ENCODE assay signal across 8 cellular contexts in genomic region chr13:28494861-28495585, GRCh38. TPM values are rescaled to one million over a fixed set of nuclear protein-coding genes. Genes with fewer than 3 reads are reported as not detected.
A peak's percentile ranks its signal among the peaks of the same experiment; 100 is the strongest.
DNase-seq lines count a peak whose midpoint lies in the region; ATAC-seq and TF ChIP-seq lines count a peak whose summit lies in the region.

A gene with protein sequence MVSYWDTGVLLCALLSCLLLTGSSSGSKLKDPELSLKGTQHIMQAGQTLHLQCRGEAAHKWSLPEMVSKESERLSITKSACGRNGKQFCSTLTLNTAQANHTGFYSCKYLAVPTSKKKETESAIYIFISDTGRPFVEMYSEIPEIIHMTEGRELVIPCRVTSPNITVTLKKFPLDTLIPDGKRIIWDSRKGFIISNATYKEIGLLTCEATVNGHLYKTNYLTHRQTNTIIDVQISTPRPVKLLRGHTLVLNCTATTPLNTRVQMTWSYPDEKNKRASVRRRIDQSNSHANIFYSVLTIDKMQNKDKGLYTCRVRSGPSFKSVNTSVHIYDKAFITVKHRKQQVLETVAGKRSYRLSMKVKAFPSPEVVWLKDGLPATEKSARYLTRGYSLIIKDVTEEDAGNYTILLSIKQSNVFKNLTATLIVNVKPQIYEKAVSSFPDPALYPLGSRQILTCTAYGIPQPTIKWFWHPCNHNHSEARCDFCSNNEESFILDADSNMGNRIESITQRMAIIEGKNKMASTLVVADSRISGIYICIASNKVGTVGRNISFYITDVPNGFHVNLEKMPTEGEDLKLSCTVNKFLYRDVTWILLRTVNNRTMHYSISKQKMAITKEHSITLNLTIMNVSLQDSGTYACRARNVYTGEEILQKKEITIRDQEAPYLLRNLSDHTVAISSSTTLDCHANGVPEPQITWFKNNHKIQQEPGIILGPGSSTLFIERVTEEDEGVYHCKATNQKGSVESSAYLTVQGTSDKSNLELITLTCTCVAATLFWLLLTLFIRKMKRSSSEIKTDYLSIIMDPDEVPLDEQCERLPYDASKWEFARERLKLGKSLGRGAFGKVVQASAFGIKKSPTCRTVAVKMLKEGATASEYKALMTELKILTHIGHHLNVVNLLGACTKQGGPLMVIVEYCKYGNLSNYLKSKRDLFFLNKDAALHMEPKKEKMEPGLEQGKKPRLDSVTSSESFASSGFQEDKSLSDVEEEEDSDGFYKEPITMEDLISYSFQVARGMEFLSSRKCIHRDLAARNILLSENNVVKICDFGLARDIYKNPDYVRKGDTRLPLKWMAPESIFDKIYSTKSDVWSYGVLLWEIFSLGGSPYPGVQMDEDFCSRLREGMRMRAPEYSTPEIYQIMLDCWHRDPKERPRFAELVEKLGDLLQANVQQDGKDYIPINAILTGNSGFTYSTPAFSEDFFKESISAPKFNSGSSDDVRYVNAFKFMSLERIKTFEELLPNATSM (N-terminal part only) (minus strand): TSS chr13:28495128. CDS start chr13:28494843, 285 bp downstream.

- CTCF ChIA-PET in HEK293 (lab: Yijun Ruan, JAX), result no interaction called here

- H3K9me3 ChIP-seq in BLaER1 treated with 17β-estradiol and CSF1 and Interleukin-3, amounts not matched to agents 10 nM and 100 nM (replicated peaks in 1 of 11), result no peaks in the 10 kb centered on the region
- H3K9me3 ChIP-seq in HEK293 (ENCODE audit: control insufficient read depth, insufficient read depth, low read depth, low read length) (no peaks in the 10 kb centered on the region), osteoblast (ENCODE audit: low read depth, low read length) (no peaks in the 10 kb centered on the region)

- H3K4me3 Mint-ChIP-seq in activated T-cell treated with anti-CD3 and anti-CD28 coated beads, Interleukin-2, amount 50 U/mL, for 24 hours, result peak within 1 kb of the TSS; percentile 82

- H3K27me3 ChIP-seq in BLaER1 treated with 17β-estradiol and CSF1 and Interleukin-3, amounts not matched to agents 10 nM and 100 nM, result peaks cover 46 to 68% (median 56%) of the 10 kb centered on the region in 11 experiments
- H3K27me3 ChIP-seq in osteoblast (ENCODE audit: insufficient read depth, low read length), result peaks cover 83% of the 10 kb centered on the region

- H2AFZ ChIP-seq in osteoblast (ENCODE audit: low read length), result no peak within 1 kb of the TSS

- H3K4me3 ChIP-seq in BLaER1 treated with 17β-estradiol and CSF1 and Interleukin-3, amounts not matched to agents 10 nM and 100 nM, result peak within 1 kb of the TSS; percentile 68 to 97 (median 87)
- H3K4me3 ChIP-seq in HEK293 (ENCODE audit: low read depth, low read length), result peak within 1 kb of the TSS; percentile 67
- peak within 1 kb of the TSS; percentile 56 for H3K4me3 ChIP-seq in osteoblast (ENCODE audit: insufficient read depth, low read length)

- H3K36me3 ChIP-seq in BLaER1 treated with 17β-estradiol and CSF1 and Interleukin-3, amounts not matched to agents 10 nM and 100 nM, result peaks cover 0 to 3% (median 0%) of the 10 kb centered on the region in 11 experiments; a peak in 2 of 22 replicates
- H3K36me3 ChIP-seq in HEK293 (ENCODE audit: control insufficient read depth in 2 of 2, insufficient read depth in 1 of 2, low read length in 2 of 2) (no peaks in the 10 kb centered on the region), osteoblast (ENCODE audit: insufficient read depth, low read length) (no peaks in the 10 kb centered on the region)

- ATAC-seq in Right ventricle myocardium superior (ENCODE audit: poor library complexity) (peak; percentile 73), HG03378 (IDR thresholded peaks at IDR 0.05; ENCODE audit: unreplicated experiment) (no peak)

- H3K79me2 ChIP-seq in osteoblast (ENCODE audit: insufficient read depth, low read length), result no peaks in the 10 kb centered on the region

- POLR2A ChIA-PET in HEK293 (lab: Yijun Ruan, JAX), result no interaction called here

- peak within 1 kb of the TSS; percentile 76 to 96 (median 91) for H3K9ac ChIP-seq in BLaER1 treated with 17β-estradiol and CSF1 and Interleukin-3, amounts not matched to agents 10 nM and 100 nM

- peaks cover 38% of the 10 kb centered on the region for H3K4me1 Mint-ChIP-seq in activated T-cell treated with anti-CD3 and anti-CD28 coated beads, Interleukin-2, amount 50 U/mL, for 24 hours (ENCODE audit: low read depth)

- intact Hi-C loops in Right ventricle myocardium superior (cut with DNase I), result no loop called here

- H3K4me2 ChIP-seq in BLaER1 treated with 17β-estradiol and CSF1 and Interleukin-3, amounts not matched to agents 10 nM and 100 nM, result peak within 1 kb of the TSS; percentile 87 to 100 (median 96)
- H3K4me2 ChIP-seq in osteoblast (ENCODE audit: insufficient read depth, low read length), result peak within 1 kb of the TSS; percentile 58

- H4K20me1 ChIP-seq in BLaER1 treated with 17β-estradiol and CSF1 and Interleukin-3, amounts not matched to agents 10 nM and 100 nM, result peaks cover 0 to 56% (median 45%) of the 10 kb centered on the region in 11 experiments; a peak in 18 of 22 replicates
- H4K20me1 ChIP-seq in osteoblast (ENCODE audit: insufficient read depth, low read length), result no peaks in the 10 kb centered on the region

- H3K27ac ChIP-seq in BLaER1 treated with 17β-estradiol and CSF1 and Interleukin-3, amounts not matched to agents 10 nM and 100 nM, result peak within 1 kb of the TSS; percentile 3 to 89 (median 86); a peak in 21 of 22 replicates
- H3K27ac ChIP-seq in HEK293 (ENCODE audit: extremely low read depth, low read depth, low read length), result peak within 1 kb of the TSS; percentile 63; the same call in 1 of the 2 replicates
- H3K27ac ChIP-seq in osteoblast (ENCODE audit: low read depth, low read length), result no peak within 1 kb of the TSS

- no peaks in the 10 kb centered on the region for H3K9me3 Mint-ChIP-seq in activated T-cell treated with anti-CD3 and anti-CD28 coated beads, Interleukin-2, amount 50 U/mL, for 24 hours

- peaks cover 30 to 58% (median 50%) of the 10 kb centered on the region in 10 experiments for H3K4me1 ChIP-seq in BLaER1 treated with 17β-estradiol and CSF1 and Interleukin-3, amounts not matched to agents 10 nM and 100 nM
- H3K4me1 ChIP-seq in HEK293 (ENCODE audit: control insufficient read depth, insufficient read depth, low read length), result peaks cover 3% of the 10 kb centered on the region; the same call in 1 of the 2 replicates
- H3K4me1 ChIP-seq in osteoblast (ENCODE audit: insufficient read depth, low read length), result peaks cover 8% of the 10 kb centered on the region

- TF ChIP-seq CTCF in HEK293 (tag by site-specific recombination; IDR thresholded peaks at IDR 0.05) (no peak), osteoblast (IDR thresholded peaks at IDR 0.05; ENCODE audit: extremely low read depth, low read depth, low read length) (no peak)

- H3K27me3 Mint-ChIP-seq in activated T-cell treated with anti-CD3 and anti-CD28 coated beads, Interleukin-2, amount 50 U/mL, for 24 hours, result peaks cover 54% of the 10 kb centered on the region

- H3K36me3 Mint-ChIP-seq in activated T-cell treated with anti-CD3 and anti-CD28 coated beads, Interleukin-2, amount 50 U/mL, for 24 hours (ENCODE audit: low read depth), result peaks cover 13% of the 10 kb centered on the region

- peak; percentile 68 for DNase-seq in activated T-cell treated with anti-CD3 and anti-CD28 coated beads, Interleukin-2, amount 50 U/mL, for 24 hours
- DNase-seq in Right ventricle myocardium superior (peak; percentile 76), osteoblast (ENCODE audit: insufficient read length, low spot score, missing footprints) (peak; percentile 86), NCI-H774 (lab: John Stamatoyannopoulos, UW) (no peak), dedifferentiated amniotic fluid mesenchymal stem cell (ENCODE audit: extremely low spot score) (no peak)

- no peak within 1 kb of the TSS for H3K27ac Mint-ChIP-seq in activated T-cell treated with anti-CD3 and anti-CD28 coated beads, Interleukin-2, amount 50 U/mL, for 24 hours

TF ChIP-seq in HEK293, 187 proteins besides CTCF, POLR2A, EP300 and RAD21 (continues in another document):
- TF ChIP-seq ZIC2 (tag by site-specific recombination; IDR thresholded peaks at IDR 0.05) (no peak), ZNF416 (tag by site-specific recombination; IDR thresholded peaks at IDR 0.05) (no peak), ZFP37 (tag by site-specific recombination; IDR thresholded peaks at IDR 0.05) (no peak), ZNF121 (tag by site-specific recombination; IDR thresholded peaks at IDR 0.05) (no peak), KLF16 (tag by site-specific recombination; IDR thresholded peaks at IDR 0.05) (no peak), ZNF19 (tag by site-specific recombination; IDR thresholded peaks at IDR 0.05; ENCODE audit: low read depth) (no peak), KLF10 (tag by site-specific recombination; IDR thresholded peaks at IDR 0.05) (0 out of 2 replicates have a peak, but pooled peaks have one; percentile 24), KLF8 (tag by site-specific recombination; IDR thresholded peaks at IDR 0.05) (peak; percentile 21; the same call in 1 of the 2 replicates)
- TF ChIP-seq, protein P1, sequence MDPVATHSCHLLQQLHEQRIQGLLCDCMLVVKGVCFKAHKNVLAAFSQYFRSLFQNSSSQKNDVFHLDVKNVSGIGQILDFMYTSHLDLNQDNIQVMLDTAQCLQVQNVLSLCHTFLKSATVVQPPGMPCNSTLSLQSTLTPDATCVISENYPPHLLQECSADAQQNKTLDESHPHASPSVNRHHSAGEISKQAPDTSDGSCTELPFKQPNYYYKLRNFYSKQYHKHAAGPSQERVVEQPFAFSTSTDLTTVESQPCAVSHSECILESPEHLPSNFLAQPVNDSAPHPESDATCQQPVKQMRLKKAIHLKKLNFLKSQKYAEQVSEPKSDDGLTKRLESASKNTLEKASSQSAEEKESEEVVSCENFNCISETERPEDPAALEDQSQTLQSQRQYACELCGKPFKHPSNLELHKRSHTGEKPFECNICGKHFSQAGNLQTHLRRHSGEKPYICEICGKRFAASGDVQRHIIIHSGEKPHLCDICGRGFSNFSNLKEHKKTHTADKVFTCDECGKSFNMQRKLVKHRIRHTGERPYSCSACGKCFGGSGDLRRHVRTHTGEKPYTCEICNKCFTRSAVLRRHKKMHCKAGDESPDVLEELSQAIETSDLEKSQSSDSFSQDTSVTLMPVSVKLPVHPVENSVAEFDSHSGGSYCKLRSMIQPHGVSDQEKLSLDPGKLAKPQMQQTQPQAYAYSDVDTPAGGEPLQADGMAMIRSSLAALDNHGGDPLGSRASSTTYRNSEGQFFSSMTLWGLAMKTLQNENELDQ (tag by site-specific recombination; IDR thresholded peaks at IDR 0.05; ENCODE audit: low read depth), result no peak
- TF ChIP-seq, protein P2, sequence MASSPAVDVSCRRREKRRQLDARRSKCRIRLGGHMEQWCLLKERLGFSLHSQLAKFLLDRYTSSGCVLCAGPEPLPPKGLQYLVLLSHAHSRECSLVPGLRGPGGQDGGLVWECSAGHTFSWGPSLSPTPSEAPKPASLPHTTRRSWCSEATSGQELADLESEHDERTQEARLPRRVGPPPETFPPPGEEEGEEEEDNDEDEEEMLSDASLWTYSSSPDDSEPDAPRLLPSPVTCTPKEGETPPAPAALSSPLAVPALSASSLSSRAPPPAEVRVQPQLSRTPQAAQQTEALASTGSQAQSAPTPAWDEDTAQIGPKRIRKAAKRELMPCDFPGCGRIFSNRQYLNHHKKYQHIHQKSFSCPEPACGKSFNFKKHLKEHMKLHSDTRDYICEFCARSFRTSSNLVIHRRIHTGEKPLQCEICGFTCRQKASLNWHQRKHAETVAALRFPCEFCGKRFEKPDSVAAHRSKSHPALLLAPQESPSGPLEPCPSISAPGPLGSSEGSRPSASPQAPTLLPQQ (tag by site-specific recombination; IDR thresholded peaks at IDR 0.05), result no peak

RNA-seq across cellular contexts. Expression of the gene that starts here (rescaled TPM):
- total RNA-seq in Right ventricle myocardium superior (42.0 TPM), osteoblast (under 0.01 TPM in 1 of 2 replicates, not detected in the other)

Comparison
In these comparisons a context has a peak if more than half of its experiments do, and no peak if none do; other contexts are left out.
1. RNA of the gene that starts here (total RNA-seq): 42.0 TPM in Right ventricle myocardium superior (single experiment); under 0.01 TPM in osteoblast; every median in the first group is over 10 times any median in the second.
2. Peak in DNase-seq, H3K4me3 ChIP-seq and H3K4me2 ChIP-seq in osteoblast; RNA of the gene not detected or under 1 TPM.
3. DNase-seq: peak in activated T-cell treated with anti-CD3 and anti-CD28 coated beads, Interleukin-2, amount 50 U/mL, for 24 hours (single experiment) and Right ventricle myocardium superior (single experiment); none in NCI-H774 (single experiment) and dedifferentiated amniotic fluid mesenchymal stem cell (single experiment).
4. Peak in every context shown above with its lines, with median percentiles within 50 percentile points of each other: H3K4me3 ChIP-seq.